Comparison of ENCODE assay signal across 8 cellular contexts in genomic region chr7:142301923-142302550, GRCh38. TPM values are rescaled to one million over a fixed set of nuclear protein-coding genes. Genes with fewer than 3 reads are reported as not detected.
A peak's percentile ranks its signal among the peaks of the same experiment; 100 is the strongest.
DNase-seq lines count a peak whose midpoint lies in the region; ATAC-seq and TF ChIP-seq lines count a peak whose summit lies in the region.

No MANE protein-coding gene starts in this region.

- no peaks in the 10 kb centered on the region for H3K9me3 Mint-ChIP-seq in activated CD8-positive, alpha-beta memory T cell treated with anti-CD3 and anti-CD28 coated beads, Interleukin-2, amount 10 ng/mL, durations not matched to agents 7 days and 5 days (ENCODE audit: low read depth)

- no peak overlapping the region for H3K4me3 ChIP-seq in PC-9

- H3K9me2 ChIP-seq in PC-9 (ENCODE audit: insufficient read depth), result no peaks in the 10 kb centered on the region

- POLR2A ChIA-PET in PC-9 (lab: Charles Lee; ENCODE audit: unreplicated experiment), result no interaction called here

- no peaks in the 10 kb centered on the region for H3K9me3 ChIP-seq in PC-9 (ENCODE audit: insufficient read depth, low read depth)

- no peak overlapping the region for H3K4me3 Mint-ChIP-seq in activated CD8-positive, alpha-beta memory T cell treated with anti-CD3 and anti-CD28 coated beads, Interleukin-2, amount 10 ng/mL, durations not matched to agents 7 days and 5 days

- no peaks in the 10 kb centered on the region for H3K36me3 Mint-ChIP-seq in activated CD8-positive, alpha-beta memory T cell treated with anti-CD3 and anti-CD28 coated beads, Interleukin-2, amount 10 ng/mL, durations not matched to agents 7 days and 5 days

- no peak overlapping the region for H3K27ac Mint-ChIP-seq in activated CD8-positive, alpha-beta memory T cell treated with anti-CD3 and anti-CD28 coated beads, Interleukin-2, amount 10 ng/mL, durations not matched to agents 7 days and 5 days

- peaks cover 22% of the 10 kb centered on the region for H3K27me3 Mint-ChIP-seq in activated CD8-positive, alpha-beta memory T cell treated with anti-CD3 and anti-CD28 coated beads, Interleukin-2, amount 10 ng/mL, durations not matched to agents 7 days and 5 days

- CTCF ChIA-PET in PC-9 (lab: Charles Lee), result interaction anchor here (0.8 kb wide), 1 partner anchor 148 kb away, joined by 3 read pairs; no protein-coding TSS in a partner anchor
- CTCF ChIA-PET in activated CD8-positive, alpha-beta memory T cell treated with anti-CD3 and anti-CD28 coated beads, Interleukin-2, amount 10 ng/mL, durations not matched to agents 7 days and 5 days (lab: Charles Lee), result interaction anchor here (0.9 to 6.1 kb wide), 10 partner anchors 10 to 913 kb away, joined by 3 to 39 read pairs (median 4); partner anchors contain the start of gene TAS2R38

- intact Hi-C loops in PC-9 (cut with micrococcal nuclease; ENCODE audit: unreplicated experiment), result loop anchor here (5.0 kb wide), 1 partner anchor 705 kb away; no protein-coding TSS in a partner anchor

- no peaks in the 10 kb centered on the region for H3K36me3 ChIP-seq in PC-9 (ENCODE audit: low read depth)

- peaks cover 15% of the 10 kb centered on the region for H3K4me1 Mint-ChIP-seq in activated CD8-positive, alpha-beta memory T cell treated with anti-CD3 and anti-CD28 coated beads, Interleukin-2, amount 10 ng/mL, durations not matched to agents 7 days and 5 days

- DNase-seq in COR-L47 (lab: John Stamatoyannopoulos, UW) (peak; percentile 26), PC-9 (no peak), hepatic stellate cell (ENCODE audit: low spot score) (peak; percentile 25), NCI-H510A treated with DMSO at 0.1 percent for 48 hours (lab: John Stamatoyannopoulos, UW) (no peak), DMS79 (lab: John Stamatoyannopoulos, UW) (no peak)
- no peak for DNase-seq in activated CD8-positive, alpha-beta memory T cell treated with anti-CD3 and anti-CD28 coated beads, Interleukin-2, amount 10 ng/mL, durations not matched to agents 7 days and 5 days

- ATAC-seq in GM21360 (IDR thresholded peaks at IDR 0.05; ENCODE audit: unreplicated experiment) (peak; percentile 51), GM21737 (IDR thresholded peaks at IDR 0.05; ENCODE audit: unreplicated experiment) (no peak)
- no peak for ATAC-seq in activated CD8-positive, alpha-beta memory T cell treated with anti-CD3 and anti-CD28 coated beads, Interleukin-2, amount 10 ng/mL, durations not matched to agents 7 days and 5 days

- H2AFZ ChIP-seq in PC-9, result no peak overlapping the region

- H3K4me2 ChIP-seq in PC-9, result no peak overlapping the region

- no peaks in the 10 kb centered on the region for H3K4me1 ChIP-seq in PC-9 (replicated peaks; ENCODE audit: insufficient read depth)

- no peak overlapping the region for H3K27ac ChIP-seq in PC-9

- TF ChIP-seq CTCF in PC-9 (conservative IDR thresholded peaks at IDR 0.05), result 0 out of 2 replicates have a peak, but pooled peaks have one; percentile 35

- no peaks in the 10 kb centered on the region for H3K27me3 ChIP-seq in PC-9 (ENCODE audit: insufficient read depth, low read depth)

- no peaks in the 10 kb centered on the region for H4K20me1 ChIP-seq in PC-9 (ENCODE audit: insufficient read depth)

- no peaks in the 10 kb centered on the region for H3K79me2 ChIP-seq in PC-9 (ENCODE audit: low read depth)

- no TSS peak for BruUV-seq in PC-9 (replicated peaks; lab: Mats Ljungman, UMichigan)

- H3F3A ChIP-seq in PC-9 (ENCODE audit: insufficient read depth, low read depth), result no peaks in the 10 kb centered on the region

RNA-seq across cellular contexts. Expression of gene PRSS58, which starts 44.2 kb away (rescaled TPM):
- total RNA-seq in PC-9 (2021), result not detected in 2 replicates
- not detected for total RNA-seq in activated CD8-positive, alpha-beta memory T cell treated with anti-CD3 and anti-CD28 coated beads, Interleukin-2, amount 10 ng/mL, durations not matched to agents 7 days and 5 days

Comparison
In these comparisons a context has a peak if more than half of its experiments do, and no peak if none do; other contexts are left out.
1. DNase-seq: peak in COR-L47 (single experiment) and hepatic stellate cell (single experiment); none in PC-9 (0 of 2), activated CD8-positive, alpha-beta memory T cell treated with anti-CD3 and anti-CD28 coated beads, Interleukin-2, amount 10 ng/mL, durations not matched to agents 7 days and 5 days (single experiment), NCI-H510A treated with DMSO at 0.1 percent for 48 hours (single experiment) and DMS79 (single experiment).